In the genomic region with DNA sequence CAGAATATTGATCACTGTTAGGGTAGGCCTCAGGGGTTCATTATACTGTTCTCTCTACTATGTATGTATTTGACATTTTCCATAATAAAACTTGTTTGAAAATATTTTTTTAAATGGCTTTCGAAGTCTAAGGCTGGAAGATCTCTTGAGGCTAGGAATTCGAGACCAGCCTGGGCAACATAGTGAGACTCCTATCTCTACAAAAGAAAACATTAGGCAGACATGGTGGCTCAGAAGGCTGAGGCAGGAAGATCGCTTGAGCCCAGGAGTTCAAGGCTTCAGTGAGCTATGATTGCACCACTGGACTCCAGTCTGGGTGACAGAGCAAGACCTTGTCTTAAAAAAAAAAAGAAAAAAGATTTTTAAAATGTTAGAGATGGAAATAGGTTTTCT, we compare ENCODE assay signal across 16 cellular contexts. TPM values are rescaled to one million over a fixed set of nuclear protein-coding genes. Genes with fewer than 3 reads are reported as not detected.
DNase-seq lines count a peak whose midpoint lies in the region; ATAC-seq, FAIRE-seq and TF ChIP-seq lines count a peak whose summit lies in the region.
"Had no signal": no experiment of that assay in that cellular context is flagged by ENCODE, and none has a peak within 500 bp of the region (broad histone marks: within the 10 kb centered on the region; RNA-seq: fewer than 3 reads in every experiment).

No MANE protein-coding gene starts in this region.

- no peaks in the 10 kb centered on the region for H3K79me2 ChIP-seq in HepG2 (ENCODE audit: insufficient read depth, low read length)

- peak in 1 of 2 experiments; percentile 28; a peak in 1 of 4 replicates for TF ChIP-seq EP300 in HepG2 (IDR thresholded peaks at IDR 0.05; ENCODE audit: low read depth in 2 of 2, low read length in 2 of 2)
- TF ChIP-seq EP300 in HepG2 (CRISPR knock-in tag; IDR thresholded peaks at IDR 0.05; ENCODE audit: borderline replicate concordance), result no peak

- no peaks in the 10 kb centered on the region for H3K27me3 ChIP-seq in HL-60 (ENCODE audit: insufficient read depth, poor library complexity, severe bottlenecking)
- H3K27me3 ChIP-seq in HepG2 (ENCODE audit: control insufficient read depth in 1 of 2, insufficient read depth in 2 of 2, low read length in 2 of 2), result no peaks in the 10 kb centered on the region
- H3K27me3 ChIP-seq in spleen (replicated peaks in 1 of 7), result no peaks in the 10 kb centered on the region
- H3K27me3 ChIP-seq: upper lobe of left lung had no signal

- FAIRE-seq in HepG2 (lab: Jason Lieb, UNC), result no peak
- FAIRE-seq: colon had no signal

- intact Hi-C loops in HepG2 (cut with micrococcal nuclease; ENCODE audit: unreplicated experiment), result loop anchor here (5.0 kb wide), 1 partner anchor 33 kb away; no protein-coding TSS in a partner anchor
- intact Hi-C loops in spleen (cut with DNase I; ENCODE audit: low total_unique reads), result no loop called here

- in situ Hi-C loops in HepG2 (cut with HindIII; ENCODE audit: extremely low pct_ligation_motif_present, low pct_unique_long_range_greater_than_20kb), result no loop called here

- H3K27ac Mint-ChIP-seq in activated CD8-positive, alpha-beta memory T cell treated with anti-CD3 and anti-CD28 coated beads, Interleukin-2, amount 10 ng/mL, durations not matched to agents 7 days and 5 days, result peak overlapping the region; percentile 90

- peaks cover 21% of the 10 kb centered on the region for H3K36me3 Mint-ChIP-seq in activated CD8-positive, alpha-beta memory T cell treated with anti-CD3 and anti-CD28 coated beads, Interleukin-2, amount 10 ng/mL, durations not matched to agents 7 days and 5 days

- peaks cover 6% of the 10 kb centered on the region for H3K9me3 Mint-ChIP-seq in activated CD8-positive, alpha-beta memory T cell treated with anti-CD3 and anti-CD28 coated beads, Interleukin-2, amount 10 ng/mL, durations not matched to agents 7 days and 5 days (ENCODE audit: low read depth)

- no peaks in the 10 kb centered on the region for H3K36me3 ChIP-seq in HepG2 (replicated peaks in 1 of 2; ENCODE audit: control insufficient read depth in 1 of 2, insufficient read depth in 2 of 2, low read length in 2 of 2)
- H3K36me3 ChIP-seq in spleen, result no peaks in the 10 kb centered on the region
- H3K36me3 ChIP-seq: upper lobe of left lung had no signal

- H3K4me3 ChIP-seq in HL-60 (replicated peaks; ENCODE audit: insufficient read depth, low read length) (no peak overlapping the region), HepG2 (replicated peaks in 1 of 3; ENCODE audit: insufficient read depth in 1 of 3, low read depth in 2 of 3, low read length in 3 of 3) (peak overlapping the region in 1 of 3 experiments; percentile 21; a peak in 1 of 6 replicates), spleen (no peak overlapping the region)
- H3K4me3 ChIP-seq: upper lobe of left lung had no signal

- WGBS in HepG2 (ENCODE audit: low lambda C conversion rate), result 19% methylated on average over 3 of the region's 3 CpGs
- WGBS in spleen, 5 donors, result 91 to 96% (median 93%) methylated on average over 3 of the region's 3 CpGs

- H3K4me1 Mint-ChIP-seq in activated CD8-positive, alpha-beta memory T cell treated with anti-CD3 and anti-CD28 coated beads, Interleukin-2, amount 10 ng/mL, durations not matched to agents 7 days and 5 days, result peaks cover 57% of the 10 kb centered on the region

- no peaks in the 10 kb centered on the region for H4K20me1 ChIP-seq in HepG2 (ENCODE audit: insufficient read depth, low read length)

- TSS peak; percentile 94 for BruUV-seq in HepG2 (replicated peaks; lab: Mats Ljungman, UMichigan)

- TF ChIP-seq CTCF in HL-60 (IDR thresholded peaks at IDR 0.05; ENCODE audit: insufficient read depth, low read length), result no peak
- no peak for TF ChIP-seq CTCF in HepG2 (CRISPR knock-in tag; IDR thresholded peaks at IDR 0.05)
- TF ChIP-seq CTCF in spleen (IDR thresholded peaks at IDR 0.05 in 8 of 11, conservative IDR thresholded peaks at IDR 0.05 in 3 of 11), result no peak

- no peak overlapping the region for H2AFZ ChIP-seq in HepG2 (ENCODE audit: low read length)

- DNase-seq in activated CD8-positive, alpha-beta memory T cell treated with anti-CD3 and anti-CD28 coated beads, Interleukin-2, amount 10 ng/mL, durations not matched to agents 7 days and 5 days, result no peak
- no peak for DNase-seq in activated CD8-positive, alpha-beta memory T cell treated with anti-CD3 and anti-CD28 coated beads for 24 hours
- no peak for DNase-seq in HL-60 (ENCODE audit: low read depth in 1 of 2, low spot score in 1 of 2)
- no peak for DNase-seq in HepG2 (ENCODE audit: low spot score)
- no peak for DNase-seq in spleen
- DNase-seq in NK-92 treated with Interleukin-12 subunit alpha and Interleukin-12 subunit beta, amount 100 ng/mL, for 24 hours (lab: John Stamatoyannopoulos, UW), result no peak
- no peak for DNase-seq in NCI-H187 (lab: John Stamatoyannopoulos, UW)
- no peak for DNase-seq in NCI-H1092 treated with DMSO at 0.1 percent for 48 hours (lab: John Stamatoyannopoulos, UW)
- DNase-seq: GDM1, mammary epithelial cell, NCI-H1105 treated with DMSO at 0.1 percent for 48 hours, NCI-H510A treated with DMSO at 0.1 percent for 48 hours, retina, upper lobe of left lung had no signal

- H3K4me1 ChIP-seq in HepG2 (ENCODE audit: insufficient read depth, low read length) (peaks cover 67% of the 10 kb centered on the region), spleen (peaks cover 13 to 59% (median 36%) of the 10 kb centered on the region in 6 donors)

- peak overlapping the region; percentile 78 for H3K27ac ChIP-seq in HL-60 (replicated peaks)
- H3K27ac ChIP-seq in HepG2 (ENCODE audit: extremely low read length, insufficient read depth, low read length), result peak overlapping the region; percentile 99
- peak overlapping the region in 5 of 8 donors; percentile 65 to 87 (median 83) for H3K27ac ChIP-seq in spleen

- TF ChIP-seq POLR2A in HepG2 (IDR thresholded peaks at IDR 0.05; ENCODE audit: insufficient read depth in 1 of 2, low read depth in 2 of 2, low read length in 2 of 2), result no peak
- TF ChIP-seq POLR2A in spleen (IDR thresholded peaks at IDR 0.05), result no peak

- H3K9me3 ChIP-seq in HepG2 (ENCODE audit: low read length), result peaks cover 11% of the 10 kb centered on the region
- peaks cover 0 to 15% (median 9%) of the 10 kb centered on the region in 8 donors for H3K9me3 ChIP-seq in spleen

- H3K9ac ChIP-seq in HepG2 (ENCODE audit: insufficient read depth, low read depth, low read length), result peak overlapping the region; percentile 78

- no peak for TF ChIP-seq RAD21 in HepG2 (CRISPR knock-in tag; IDR thresholded peaks at IDR 0.05)

- no peak for ATAC-seq in activated CD8-positive, alpha-beta memory T cell treated with anti-CD3 and anti-CD28 coated beads, Interleukin-2, amount 10 ng/mL, durations not matched to agents 7 days and 5 days
- ATAC-seq in HepG2, result peak; percentile 6

- H3K4me2 ChIP-seq in HepG2 (ENCODE audit: low read depth, low read length), result peak overlapping the region; percentile 63

- CTCF ChIA-PET in activated CD8-positive, alpha-beta memory T cell treated with anti-CD3 and anti-CD28 coated beads, Interleukin-2, amount 10 ng/mL, durations not matched to agents 7 days and 5 days (lab: Charles Lee), result interaction anchor here (1.3 to 3.3 kb wide), 3 partner anchors 11 to 174 kb away, joined by 3 to 14 read pairs (median 4); partner anchors contain the start of gene GRPEL1
- CTCF ChIA-PET in HepG2 (lab: Yijun Ruan, JAX; ENCODE audit: low intra/inter-chr PET ratio, low total read pairs), result interaction anchor here (2.4 to 3.7 kb wide), 2 partner anchors 16 to 23 kb away, joined by 6 to 12 read pairs; partner anchors contain the start of gene TBC1D14

- no peaks in the 10 kb centered on the region for H3K27me3 Mint-ChIP-seq in activated CD8-positive, alpha-beta memory T cell treated with anti-CD3 and anti-CD28 coated beads, Interleukin-2, amount 10 ng/mL, durations not matched to agents 7 days and 5 days
- H3K27me3 Mint-ChIP-seq: brain had no signal

- H3K4me3 Mint-ChIP-seq in activated CD8-positive, alpha-beta memory T cell treated with anti-CD3 and anti-CD28 coated beads, Interleukin-2, amount 10 ng/mL, durations not matched to agents 7 days and 5 days, result no peak overlapping the region
- H3K4me3 Mint-ChIP-seq: brain had no signal

- POLR2A ChIA-PET in HepG2 (lab: Yijun Ruan, JAX), result interaction anchor here (0.9 to 7.5 kb wide), 22 partner anchors 13 to 202 kb away, joined by 3 to 215 read pairs (median 4); partner anchors contain the start of genes BLOC1S4, GRPEL1, MRFAP1L1 and TBC1D14

TF ChIP-seq in HepG2, 621 proteins besides CTCF, POLR2A, EP300 and RAD21 (continues in another document):
- no peak for TF ChIP-seq RARG (CRISPR knock-in tag; IDR thresholded peaks at IDR 0.05; ENCODE audit: low read depth)
- no peak for TF ChIP-seq SRSF9 (IDR thresholded peaks at IDR 0.05; ENCODE audit: borderline replicate concordance, insufficient read depth, low read depth, low read length, poor library complexity, severe bottlenecking)
- TF ChIP-seq ZNF121 (CRISPR knock-in tag; IDR thresholded peaks at IDR 0.05), result peak; percentile 97

RNA-seq across cellular contexts. Expression of gene TBC1D14, which starts 15.5 kb away (rescaled TPM):
- total RNA-seq in activated CD8-positive, alpha-beta memory T cell treated with anti-CD3 and anti-CD28 coated beads, Interleukin-2, amount 10 ng/mL, durations not matched to agents 7 days and 5 days, result 10 to 100 TPM; 49.0 to 49.1 TPM
- total RNA-seq in HepG2 (2016; rRNA removed; fragmentation: Illumina TruSeq; extraction: Trizol) (46.5 and 53.3 TPM in 2 replicates), spleen (100 to 1,000 TPM in 1 of 7 donors, 10 to 100 TPM in 6; 45.7 to 114 (median 79.2) TPM)
- 65.4 and 73.2 TPM in 2 replicates for total RNA-seq in HepG2 (2016; cell fraction: cytosol; rRNA removed; fragmentation: Illumina TruSeq; extraction: Trizol; ENCODE audit: low read depth)
- 45.9 and 47.6 TPM in 2 replicates for total RNA-seq in HepG2 (2016; cell fraction: insoluble cytoplasmic fraction; rRNA removed; fragmentation: Illumina TruSeq; extraction: Trizol)
- total RNA-seq in HepG2 (2016; cell fraction: membrane; rRNA removed; fragmentation: Illumina TruSeq; extraction: Trizol), result 39.0 and 41.3 TPM in 2 replicates
- 38.2 and 42.5 TPM in 2 replicates for total RNA-seq in HepG2 (2016; cell fraction: nucleus; rRNA removed; fragmentation: Illumina TruSeq; extraction: Trizol)
- polyA plus RNA-seq in HepG2 (2011; rRNA removed) (29.5 and 31.8 TPM in 2 replicates), spleen (10 to 100 TPM; 13.7 to 24.0 (median 18.2) TPM)
- polyA plus RNA-seq in HepG2 (2011; cell fraction: cytosol; rRNA removed), result 29.0 and 31.7 TPM in 2 replicates
- 29.6 and 30.6 TPM in 2 replicates for polyA plus RNA-seq in HepG2 (2011; cell fraction: nucleus; rRNA removed)
- 31.1 and 34.7 TPM in 2 replicates for polyA plus RNA-seq in HepG2 (2012)
- 5.0 TPM in 2 replicates for polyA plus RNA-seq in HepG2 (2016; cell fraction: cytosol; fragmentation: Illumina TruSeq; extraction: Trizol; ENCODE audit: low read depth)
- polyA plus RNA-seq in HepG2 (2016; cell fraction: insoluble cytoplasmic fraction; fragmentation: Illumina TruSeq; extraction: Trizol; ENCODE audit: low read depth), result 34.0 and 38.1 TPM in 2 replicates
- polyA plus RNA-seq in HepG2 (2016; cell fraction: membrane; fragmentation: Illumina TruSeq; extraction: Trizol; ENCODE audit: low read depth), result 15.8 and 17.3 TPM in 2 replicates
- polyA plus RNA-seq in HepG2 (2016; cell fraction: nucleus; fragmentation: Illumina TruSeq; extraction: Trizol; ENCODE audit: insufficient read depth, low read depth), result 42.2 and 45.1 TPM in 2 replicates
- 34.1 and 63.3 TPM in 2 replicates for polyA minus RNA-seq in HepG2 (2011; rRNA and poly(A)+ RNA removed; ENCODE audit: low replicate concordance)
- polyA minus RNA-seq in HepG2 (2011; cell fraction: cytosol; rRNA and poly(A)+ RNA removed), result 21.7 and 28.5 TPM in 2 replicates
- polyA minus RNA-seq in HepG2 (2011; cell fraction: nucleus; rRNA and poly(A)+ RNA removed), result 25.8 and 31.3 TPM in 2 replicates
